In genomic region chr4:128386761-128387599, GRCh38 we compare ENCODE assay signal across 8 cellular contexts.
A peak's percentile ranks its signal among the peaks of the same experiment; 100 is the strongest.
DNase-seq lines count a peak whose midpoint lies in the region; ATAC-seq, FAIRE-seq and TF ChIP-seq lines count a peak whose summit lies in the region.

No MANE protein-coding gene starts in this region.

- no peak for TF ChIP-seq CTCF in liver (IDR thresholded peaks at IDR 0.05; ENCODE audit: low read depth, low read length, missing input control)
- no peak for TF ChIP-seq CTCF in HepG2 (CRISPR knock-in tag; IDR thresholded peaks at IDR 0.05)
- no peak for TF ChIP-seq CTCF in ovary (IDR thresholded peaks at IDR 0.05)

- DNase-seq in HepG2 (ENCODE audit: low spot score) (no peak), foreskin melanocyte (peak; percentile 94), ovary (peak; percentile 92 to 96 (median 94)), activated gamma-delta T cell (lab: John Stamatoyannopoulos, UW) (no peak), DMS114 treated with DMSO at 0.1 percent for 48 hours (lab: John Stamatoyannopoulos, UW; ENCODE audit: unreplicated experiment) (no peak)

- POLR2A ChIA-PET in HepG2 (lab: Yijun Ruan, JAX) = no interaction called here

- TF ChIP-seq EP300 in HepG2 (IDR thresholded peaks at IDR 0.05; ENCODE audit: low read depth in 2 of 2, low read length in 2 of 2) (no peak), HepG2 (CRISPR knock-in tag; IDR thresholded peaks at IDR 0.05; ENCODE audit: borderline replicate concordance) (no peak), ovary (IDR thresholded peaks at IDR 0.05) (peak; percentile 25)

- H3K4me1 ChIP-seq in liver (ENCODE audit: control insufficient read depth in 4 of 4, insufficient read depth in 4 of 4, low read length in 3 of 4) = no peaks in the 10 kb centered on the region
- H3K4me1 ChIP-seq in HepG2 (ENCODE audit: insufficient read depth, low read length) = no peaks in the 10 kb centered on the region
- H3K4me1 ChIP-seq in ovary (ENCODE audit: insufficient read depth) = peaks cover 14% of the 10 kb centered on the region

- no peaks in the 10 kb centered on the region for H3K27me3 ChIP-seq in liver (ENCODE audit: control insufficient read depth in 4 of 4, insufficient read depth in 4 of 4, low read length in 3 of 4)
- no peaks in the 10 kb centered on the region; a peak in 1 of 5 replicates for H3K27me3 ChIP-seq in HepG2 (ENCODE audit: control insufficient read depth in 1 of 2, insufficient read depth in 2 of 2, low read length in 2 of 2)
- no peaks in the 10 kb centered on the region for H3K27me3 ChIP-seq in ovary

- H3K9me3 ChIP-seq in liver (ENCODE audit: control insufficient read depth in 4 of 4, low read length in 3 of 4) (no peaks in the 10 kb centered on the region), HepG2 (ENCODE audit: low read length) (no peaks in the 10 kb centered on the region), ovary (no peaks in the 10 kb centered on the region)

- CTCF ChIA-PET in HepG2 (lab: Yijun Ruan, JAX; ENCODE audit: low intra/inter-chr PET ratio, low total read pairs) = no interaction called here

- TF ChIP-seq POLR2A in HepG2 (IDR thresholded peaks at IDR 0.05; ENCODE audit: insufficient read depth in 1 of 2, low read depth in 2 of 2, low read length in 2 of 2) (no peak), ovary (IDR thresholded peaks at IDR 0.05) (no peak)

- H3K4me3 ChIP-seq in liver (ENCODE audit: low read depth in 1 of 3, low read length in 3 of 3) (no peak overlapping the region), HepG2 (replicated peaks in 1 of 3; ENCODE audit: insufficient read depth in 1 of 3, low read depth in 2 of 3, low read length in 3 of 3) (no peak overlapping the region), ovary (no peak overlapping the region)

- no peak for TF ChIP-seq RAD21 in liver (IDR thresholded peaks at IDR 0.05)
- TF ChIP-seq RAD21 in HepG2 (CRISPR knock-in tag; IDR thresholded peaks at IDR 0.05) = no peak

- no peak overlapping the region for H2AFZ ChIP-seq in HepG2 (ENCODE audit: low read length)

- H3K36me3 ChIP-seq in liver (ENCODE audit: control insufficient read depth in 4 of 4, insufficient read depth in 3 of 4, low read depth in 1 of 4, low read length in 3 of 4) (no peaks in the 10 kb centered on the region), HepG2 (replicated peaks in 1 of 2; ENCODE audit: control insufficient read depth in 1 of 2, insufficient read depth in 2 of 2, low read length in 2 of 2) (no peaks in the 10 kb centered on the region), ovary (no peaks in the 10 kb centered on the region)

- no peak for FAIRE-seq in HepG2 (lab: Jason Lieb, UNC)

- WGBS in liver = 75% methylated on average over 15 of the region's 15 CpGs
- 33% methylated on average over 13 of the region's 15 CpGs for WGBS in HepG2 (ENCODE audit: low lambda C conversion rate)
- 9 to 13% (median 10%) methylated on average over 15 of the region's 15 CpGs for WGBS in ovary, 3 donors

- H3K4me2 ChIP-seq in HepG2 (ENCODE audit: low read depth, low read length) = no peak overlapping the region

- intact Hi-C loops in HepG2 (cut with micrococcal nuclease; ENCODE audit: unreplicated experiment) = loop anchor here (5.0 kb wide), 1 partner anchor 1165 kb away; no protein-coding TSS in a partner anchor
- intact Hi-C loops in ovary (cut with DNase I) = loop anchor here in 1 of 4 donors (10.0 kb wide), 1 partner anchor 102 kb away; the partner anchor contains the start of gene PGRMC2

- ATAC-seq in HepG2 (no peak), SK-N-SH treated with all-trans-retinoic acid at 6 μM for 48 hours (peak; percentile 83), GM19351 (IDR thresholded peaks at IDR 0.05; ENCODE audit: unreplicated experiment) (no peak)

- H3K79me2 ChIP-seq in HepG2 (ENCODE audit: insufficient read depth, low read length) = no peaks in the 10 kb centered on the region

- in situ Hi-C loops in HepG2 (cut with HindIII; ENCODE audit: extremely low pct_ligation_motif_present, low pct_unique_long_range_greater_than_20kb) = no loop called here

- H3K27ac ChIP-seq in liver (ENCODE audit: low read depth in 1 of 2, low read length in 2 of 2) (peak overlapping the region; percentile 51 to 68), HepG2 (ENCODE audit: extremely low read length, insufficient read depth, low read length) (no peak overlapping the region), ovary (peak overlapping the region; percentile 35 to 73)

- H3K9ac ChIP-seq in liver (ENCODE audit: low read depth in 1 of 2, low read length in 2 of 2) (no peak overlapping the region), HepG2 (ENCODE audit: insufficient read depth, low read depth, low read length) (no peak overlapping the region)

- BruUV-seq in HepG2 (replicated peaks; lab: Mats Ljungman, UMichigan) = no TSS peak

- H4K20me1 ChIP-seq in HepG2 (ENCODE audit: insufficient read depth, low read length) = no peaks in the 10 kb centered on the region

TF ChIP-seq in liver, 16 proteins besides CTCF, POLR2A, EP300 and RAD21:
- TF ChIP-seq EGR1 (IDR thresholded peaks at IDR 0.05; ENCODE audit: low read depth in 2 of 2) (no peak), GABPA (IDR thresholded peaks at IDR 0.05 in 1 of 2, conservative IDR thresholded peaks at IDR 0.05 in 1 of 2) (no peak), ATF3 (IDR thresholded peaks at IDR 0.05) (peak; percentile 28), NR2F2 (IDR thresholded peaks at IDR 0.05) (no peak), FOXA2 (IDR thresholded peaks at IDR 0.05) (no peak), SP1 (IDR thresholded peaks at IDR 0.05) (no peak), HNF4G (IDR thresholded peaks at IDR 0.05) (no peak), JUND (IDR thresholded peaks at IDR 0.05) (peak; percentile 77)

TF ChIP-seq in HepG2, 621 proteins besides CTCF, POLR2A, EP300 and RAD21:
- TF ChIP-seq PRDM15 (CRISPR knock-in tag; IDR thresholded peaks at IDR 0.05) (no peak), ZNF34 (CRISPR knock-in tag; IDR thresholded peaks at IDR 0.05; ENCODE audit: borderline replicate concordance) (no peak), RBFOX2 (IDR thresholded peaks at IDR 0.05; ENCODE audit: low read depth, low read length) (no peak), NFE2L2 (IDR thresholded peaks at IDR 0.05; ENCODE audit: low read length) (no peak)

TF ChIP-seq in SK-N-SH treated with all-trans-retinoic acid at 6 μM for 48 hours, 23 proteins besides CTCF, POLR2A, EP300 and RAD21 (continues in another document):
- peak; percentile 77; the same call in 1 of the 2 replicates for TF ChIP-seq ZFP3 (CRISPR knock-in tag; IDR thresholded peaks at IDR 0.05)
- TF ChIP-seq CREB5 (CRISPR knock-in tag; IDR thresholded peaks at IDR 0.05; ENCODE audit: low read depth) = peak; percentile 28; the same call in 1 of the 2 replicates
- TF ChIP-seq ARNTL (CRISPR knock-in tag; IDR thresholded peaks at IDR 0.05; ENCODE audit: borderline replicate concordance, low read depth) = no peak
- TF ChIP-seq SNAI2 (CRISPR knock-in tag; IDR thresholded peaks at IDR 0.05) = peak; percentile 38
- TF ChIP-seq ZNF565 (CRISPR knock-in tag; conservative IDR thresholded peaks at IDR 0.05; ENCODE audit: low read depth) = 0 out of 2 replicates have a peak, but pooled peaks have one; percentile 10
- peak; percentile 87 for TF ChIP-seq TSHZ2 (CRISPR knock-in tag; IDR thresholded peaks at IDR 0.05)
- TF ChIP-seq TCF4 (CRISPR knock-in tag; IDR thresholded peaks at IDR 0.05; ENCODE audit: borderline replicate concordance) = peak; percentile 91
- 0 out of 2 replicates have a peak, but pooled peaks have one; percentile 37 for TF ChIP-seq CSDC2 (CRISPR knock-in tag; IDR thresholded peaks at IDR 0.05)

Comparison
In these comparisons a context has a peak if more than half of its experiments do, and no peak if none do; other contexts are left out.
1. DNase-seq: peak in foreskin melanocyte (single experiment) and ovary (5 of 5); none in HepG2 (single experiment), activated gamma-delta T cell (single experiment) and DMS114 treated with DMSO at 0.1 percent for 48 hours (single experiment).